Comparison of ENCODE assay signal across 1 cellular context in genomic region chr17:63834431-63835166, GRCh38.
TF ChIP-seq lines count a peak whose summit lies in the region.

No MANE protein-coding gene starts in this region.

TF ChIP-seq in K562, 482 proteins besides CTCF, POLR2A, EP300 and RAD21 (continues in another document):
- TF ChIP-seq, protein P1, sequence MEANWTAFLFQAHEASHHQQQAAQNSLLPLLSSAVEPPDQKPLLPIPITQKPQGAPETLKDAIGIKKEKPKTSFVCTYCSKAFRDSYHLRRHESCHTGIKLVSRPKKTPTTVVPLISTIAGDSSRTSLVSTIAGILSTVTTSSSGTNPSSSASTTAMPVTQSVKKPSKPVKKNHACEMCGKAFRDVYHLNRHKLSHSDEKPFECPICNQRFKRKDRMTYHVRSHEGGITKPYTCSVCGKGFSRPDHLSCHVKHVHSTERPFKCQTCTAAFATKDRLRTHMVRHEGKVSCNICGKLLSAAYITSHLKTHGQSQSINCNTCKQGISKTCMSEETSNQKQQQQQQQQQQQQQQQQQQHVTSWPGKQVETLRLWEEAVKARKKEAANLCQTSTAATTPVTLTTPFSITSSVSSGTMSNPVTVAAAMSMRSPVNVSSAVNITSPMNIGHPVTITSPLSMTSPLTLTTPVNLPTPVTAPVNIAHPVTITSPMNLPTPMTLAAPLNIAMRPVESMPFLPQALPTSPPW (CRISPR knock-in tag; IDR thresholded peaks at IDR 0.05) = peak; percentile 66
- TF ChIP-seq ZNF408 (CRISPR knock-in tag; IDR thresholded peaks at IDR 0.05; ENCODE audit: low read depth) = no peak
- no peak for TF ChIP-seq MAFG (tag; conservative IDR thresholded peaks at IDR 0.05)
- TF ChIP-seq MAFF (IDR thresholded peaks at IDR 0.05; ENCODE audit: low read length) = no peak
- TF ChIP-seq, protein P2, sequence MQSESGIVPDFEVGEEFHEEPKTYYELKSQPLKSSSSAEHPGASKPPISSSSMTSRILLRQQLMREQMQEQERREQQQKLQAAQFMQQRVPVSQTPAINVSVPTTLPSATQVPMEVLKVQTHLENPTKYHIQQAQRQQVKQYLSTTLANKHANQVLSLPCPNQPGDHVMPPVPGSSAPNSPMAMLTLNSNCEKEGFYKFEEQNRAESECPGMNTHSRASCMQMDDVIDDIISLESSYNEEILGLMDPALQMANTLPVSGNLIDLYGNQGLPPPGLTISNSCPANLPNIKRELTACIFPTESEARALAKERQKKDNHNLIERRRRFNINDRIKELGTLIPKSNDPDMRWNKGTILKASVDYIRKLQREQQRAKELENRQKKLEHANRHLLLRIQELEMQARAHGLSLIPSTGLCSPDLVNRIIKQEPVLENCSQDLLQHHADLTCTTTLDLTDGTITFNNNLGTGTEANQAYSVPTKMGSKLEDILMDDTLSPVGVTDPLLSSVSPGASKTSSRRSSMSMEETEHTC (IDR thresholded peaks at IDR 0.05) = no peak
- TF ChIP-seq ZBTB8A (IDR thresholded peaks at IDR 0.05; ENCODE audit: partially characterized antibody) = no peak
- no peak for TF ChIP-seq ZNF778 (CRISPR knock-in tag; IDR thresholded peaks at IDR 0.05)
- TF ChIP-seq, protein P3, sequence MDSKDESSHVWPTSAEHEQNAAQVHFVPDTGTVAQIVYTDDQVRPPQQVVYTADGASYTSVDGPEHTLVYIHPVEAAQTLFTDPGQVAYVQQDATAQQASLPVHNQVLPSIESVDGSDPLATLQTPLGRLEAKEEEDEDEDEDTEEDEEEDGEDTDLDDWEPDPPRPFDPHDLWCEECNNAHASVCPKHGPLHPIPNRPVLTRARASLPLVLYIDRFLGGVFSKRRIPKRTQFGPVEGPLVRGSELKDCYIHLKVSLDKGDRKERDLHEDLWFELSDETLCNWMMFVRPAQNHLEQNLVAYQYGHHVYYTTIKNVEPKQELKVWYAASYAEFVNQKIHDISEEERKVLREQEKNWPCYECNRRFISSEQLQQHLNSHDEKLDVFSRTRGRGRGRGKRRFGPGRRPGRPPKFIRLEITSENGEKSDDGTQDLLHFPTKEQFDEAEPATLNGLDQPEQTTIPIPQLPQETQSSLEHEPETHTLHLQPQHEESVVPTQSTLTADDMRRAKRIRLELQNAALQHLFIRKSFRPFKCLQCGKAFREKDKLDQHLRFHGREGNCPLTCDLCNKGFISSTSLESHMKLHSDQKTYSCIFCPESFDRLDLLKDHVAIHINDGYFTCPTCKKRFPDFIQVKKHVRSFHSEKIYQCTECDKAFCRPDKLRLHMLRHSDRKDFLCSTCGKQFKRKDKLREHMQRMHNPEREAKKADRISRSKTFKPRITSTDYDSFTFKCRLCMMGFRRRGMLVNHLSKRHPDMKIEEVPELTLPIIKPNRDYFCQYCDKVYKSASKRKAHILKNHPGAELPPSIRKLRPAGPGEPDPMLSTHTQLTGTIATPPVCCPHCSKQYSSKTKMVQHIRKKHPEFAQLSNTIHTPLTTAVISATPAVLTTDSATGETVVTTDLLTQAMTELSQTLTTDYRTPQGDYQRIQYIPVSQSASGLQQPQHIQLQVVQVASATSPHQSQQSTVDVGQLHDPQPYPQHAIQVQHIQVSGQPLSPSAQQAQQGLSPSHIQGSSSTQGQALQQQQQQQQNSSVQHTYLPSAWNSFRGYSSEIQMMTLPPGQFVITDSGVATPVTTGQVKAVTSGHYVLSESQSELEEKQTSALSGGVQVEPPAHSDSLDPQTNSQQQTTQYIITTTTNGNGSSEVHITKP (IDR thresholded peaks at IDR 0.05; ENCODE audit: partially characterized antibody) = peak; percentile 62
- TF ChIP-seq, protein P4, sequence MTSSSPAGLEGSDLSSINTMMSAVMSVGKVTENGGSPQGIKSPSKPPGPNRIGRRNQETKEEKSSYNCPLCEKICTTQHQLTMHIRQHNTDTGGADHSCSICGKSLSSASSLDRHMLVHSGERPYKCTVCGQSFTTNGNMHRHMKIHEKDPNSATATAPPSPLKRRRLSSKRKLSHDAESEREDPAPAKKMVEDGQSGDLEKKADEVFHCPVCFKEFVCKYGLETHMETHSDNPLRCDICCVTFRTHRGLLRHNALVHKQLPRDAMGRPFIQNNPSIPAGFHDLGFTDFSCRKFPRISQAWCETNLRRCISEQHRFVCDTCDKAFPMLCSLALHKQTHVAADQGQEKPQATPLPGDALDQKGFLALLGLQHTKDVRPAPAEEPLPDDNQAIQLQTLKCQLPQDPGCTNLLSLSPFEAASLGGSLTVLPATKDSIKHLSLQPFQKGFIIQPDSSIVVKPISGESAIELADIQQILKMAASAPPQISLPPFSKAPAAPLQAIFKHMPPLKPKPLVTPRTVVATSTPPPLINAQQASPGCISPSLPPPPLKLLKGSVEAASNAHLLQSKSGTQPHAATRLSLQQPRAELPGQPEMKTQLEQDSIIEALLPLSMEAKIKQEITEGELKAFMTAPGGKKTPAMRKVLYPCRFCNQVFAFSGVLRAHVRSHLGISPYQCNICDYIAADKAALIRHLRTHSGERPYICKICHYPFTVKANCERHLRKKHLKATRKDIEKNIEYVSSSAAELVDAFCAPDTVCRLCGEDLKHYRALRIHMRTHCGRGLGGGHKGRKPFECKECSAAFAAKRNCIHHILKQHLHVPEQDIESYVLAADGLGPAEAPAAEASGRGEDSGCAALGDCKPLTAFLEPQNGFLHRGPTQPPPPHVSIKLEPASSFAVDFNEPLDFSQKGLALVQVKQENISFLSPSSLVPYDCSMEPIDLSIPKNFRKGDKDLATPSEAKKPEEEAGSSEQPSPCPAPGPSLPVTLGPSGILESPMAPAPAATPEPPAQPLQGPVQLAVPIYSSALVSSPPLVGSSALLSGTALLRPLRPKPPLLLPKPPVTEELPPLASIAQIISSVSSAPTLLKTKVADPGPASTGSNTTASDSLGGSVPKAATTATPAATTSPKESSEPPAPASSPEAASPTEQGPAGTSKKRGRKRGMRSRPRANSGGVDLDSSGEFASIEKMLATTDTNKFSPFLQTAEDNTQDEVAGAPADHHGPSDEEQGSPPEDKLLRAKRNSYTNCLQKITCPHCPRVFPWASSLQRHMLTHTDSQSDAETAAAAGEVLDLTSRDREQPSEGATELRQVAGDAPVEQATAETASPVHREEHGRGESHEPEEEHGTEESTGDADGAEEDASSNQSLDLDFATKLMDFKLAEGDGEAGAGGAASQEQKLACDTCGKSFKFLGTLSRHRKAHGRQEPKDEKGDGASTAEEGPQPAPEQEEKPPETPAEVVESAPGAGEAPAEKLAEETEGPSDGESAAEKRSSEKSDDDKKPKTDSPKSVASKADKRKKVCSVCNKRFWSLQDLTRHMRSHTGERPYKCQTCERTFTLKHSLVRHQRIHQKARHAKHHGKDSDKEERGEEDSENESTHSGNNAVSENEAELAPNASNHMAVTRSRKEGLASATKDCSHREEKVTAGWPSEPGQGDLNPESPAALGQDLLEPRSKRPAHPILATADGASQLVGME (CRISPR knock-in tag; IDR thresholded peaks at IDR 0.05) = no peak
- TF ChIP-seq SREBF1 (IDR thresholded peaks at IDR 0.05; ENCODE audit: borderline replicate concordance, low read depth, low read length) = no peak
- peak; percentile 21 for TF ChIP-seq MEIS2 (IDR thresholded peaks at IDR 0.05; ENCODE audit: partially characterized antibody)
- peak; percentile 34; the same call in 1 of the 2 replicates for TF ChIP-seq KLF16 (IDR thresholded peaks at IDR 0.05)
- TF ChIP-seq NFE2 (IDR thresholded peaks at IDR 0.05; ENCODE audit: low read depth) = no peak
- no peak for TF ChIP-seq ATF1 (CRISPR knock-in tag; IDR thresholded peaks at IDR 0.05)
- no peak for TF ChIP-seq ATF1 (tag; IDR thresholded peaks at IDR 0.05)
- no peak for TF ChIP-seq TEAD1 (CRISPR knock-in tag; IDR thresholded peaks at IDR 0.05)
- no peak for TF ChIP-seq TRIM25 (IDR thresholded peaks at IDR 0.05; ENCODE audit: borderline replicate concordance)
- TF ChIP-seq NFYB (IDR thresholded peaks at IDR 0.05; ENCODE audit: extremely low read depth, insufficient read length) = no peak
- no peak for TF ChIP-seq ZNF212 (CRISPR knock-in tag; IDR thresholded peaks at IDR 0.05)
- TF ChIP-seq, protein P5, sequence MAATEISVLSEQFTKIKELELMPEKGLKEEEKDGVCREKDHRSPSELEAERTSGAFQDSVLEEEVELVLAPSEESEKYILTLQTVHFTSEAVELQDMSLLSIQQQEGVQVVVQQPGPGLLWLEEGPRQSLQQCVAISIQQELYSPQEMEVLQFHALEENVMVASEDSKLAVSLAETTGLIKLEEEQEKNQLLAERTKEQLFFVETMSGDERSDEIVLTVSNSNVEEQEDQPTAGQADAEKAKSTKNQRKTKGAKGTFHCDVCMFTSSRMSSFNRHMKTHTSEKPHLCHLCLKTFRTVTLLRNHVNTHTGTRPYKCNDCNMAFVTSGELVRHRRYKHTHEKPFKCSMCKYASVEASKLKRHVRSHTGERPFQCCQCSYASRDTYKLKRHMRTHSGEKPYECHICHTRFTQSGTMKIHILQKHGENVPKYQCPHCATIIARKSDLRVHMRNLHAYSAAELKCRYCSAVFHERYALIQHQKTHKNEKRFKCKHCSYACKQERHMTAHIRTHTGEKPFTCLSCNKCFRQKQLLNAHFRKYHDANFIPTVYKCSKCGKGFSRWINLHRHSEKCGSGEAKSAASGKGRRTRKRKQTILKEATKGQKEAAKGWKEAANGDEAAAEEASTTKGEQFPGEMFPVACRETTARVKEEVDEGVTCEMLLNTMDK (IDR thresholded peaks at IDR 0.05; ENCODE audit: borderline replicate concordance, insufficient read depth, low read depth, low read length, poor library complexity, severe bottlenecking) = peak; percentile 93
- TF ChIP-seq HDAC6 (IDR thresholded peaks at IDR 0.05; ENCODE audit: low read depth, low read length) = no peak
- peak; percentile 14; the same call in 1 of the 2 replicates for TF ChIP-seq ATF7 (IDR thresholded peaks at IDR 0.05)
- no peak for TF ChIP-seq HDAC1 (IDR thresholded peaks at IDR 0.05)
- no peak for TF ChIP-seq CLOCK (CRISPR knock-in tag; IDR thresholded peaks at IDR 0.05; ENCODE audit: borderline replicate concordance)
- no peak for TF ChIP-seq ZFPM2 (CRISPR knock-in tag; IDR thresholded peaks at IDR 0.05)
- TF ChIP-seq HCFC1 (IDR thresholded peaks at IDR 0.05; ENCODE audit: low read depth, low read length) = 0 out of 2 replicates have a peak, but pooled peaks have one; percentile 20
- TF ChIP-seq MEF2A (IDR thresholded peaks at IDR 0.05; ENCODE audit: control insufficient read depth, low read depth, low read length) = no peak
- TF ChIP-seq CGGBP1 (CRISPR knock-in tag; IDR thresholded peaks at IDR 0.05) = no peak
- TF ChIP-seq, protein P6, sequence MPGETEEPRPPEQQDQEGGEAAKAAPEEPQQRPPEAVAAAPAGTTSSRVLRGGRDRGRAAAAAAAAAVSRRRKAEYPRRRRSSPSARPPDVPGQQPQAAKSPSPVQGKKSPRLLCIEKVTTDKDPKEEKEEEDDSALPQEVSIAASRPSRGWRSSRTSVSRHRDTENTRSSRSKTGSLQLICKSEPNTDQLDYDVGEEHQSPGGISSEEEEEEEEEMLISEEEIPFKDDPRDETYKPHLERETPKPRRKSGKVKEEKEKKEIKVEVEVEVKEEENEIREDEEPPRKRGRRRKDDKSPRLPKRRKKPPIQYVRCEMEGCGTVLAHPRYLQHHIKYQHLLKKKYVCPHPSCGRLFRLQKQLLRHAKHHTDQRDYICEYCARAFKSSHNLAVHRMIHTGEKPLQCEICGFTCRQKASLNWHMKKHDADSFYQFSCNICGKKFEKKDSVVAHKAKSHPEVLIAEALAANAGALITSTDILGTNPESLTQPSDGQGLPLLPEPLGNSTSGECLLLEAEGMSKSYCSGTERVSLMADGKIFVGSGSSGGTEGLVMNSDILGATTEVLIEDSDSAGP (CRISPR knock-in tag; IDR thresholded peaks at IDR 0.05) = no peak
- no peak for TF ChIP-seq ZNF280B (CRISPR knock-in tag; IDR thresholded peaks at IDR 0.05)
- no peak for TF ChIP-seq MED1 (CRISPR knock-in tag; IDR thresholded peaks at IDR 0.05; ENCODE audit: borderline replicate concordance)
